In the genomic region with DNA sequence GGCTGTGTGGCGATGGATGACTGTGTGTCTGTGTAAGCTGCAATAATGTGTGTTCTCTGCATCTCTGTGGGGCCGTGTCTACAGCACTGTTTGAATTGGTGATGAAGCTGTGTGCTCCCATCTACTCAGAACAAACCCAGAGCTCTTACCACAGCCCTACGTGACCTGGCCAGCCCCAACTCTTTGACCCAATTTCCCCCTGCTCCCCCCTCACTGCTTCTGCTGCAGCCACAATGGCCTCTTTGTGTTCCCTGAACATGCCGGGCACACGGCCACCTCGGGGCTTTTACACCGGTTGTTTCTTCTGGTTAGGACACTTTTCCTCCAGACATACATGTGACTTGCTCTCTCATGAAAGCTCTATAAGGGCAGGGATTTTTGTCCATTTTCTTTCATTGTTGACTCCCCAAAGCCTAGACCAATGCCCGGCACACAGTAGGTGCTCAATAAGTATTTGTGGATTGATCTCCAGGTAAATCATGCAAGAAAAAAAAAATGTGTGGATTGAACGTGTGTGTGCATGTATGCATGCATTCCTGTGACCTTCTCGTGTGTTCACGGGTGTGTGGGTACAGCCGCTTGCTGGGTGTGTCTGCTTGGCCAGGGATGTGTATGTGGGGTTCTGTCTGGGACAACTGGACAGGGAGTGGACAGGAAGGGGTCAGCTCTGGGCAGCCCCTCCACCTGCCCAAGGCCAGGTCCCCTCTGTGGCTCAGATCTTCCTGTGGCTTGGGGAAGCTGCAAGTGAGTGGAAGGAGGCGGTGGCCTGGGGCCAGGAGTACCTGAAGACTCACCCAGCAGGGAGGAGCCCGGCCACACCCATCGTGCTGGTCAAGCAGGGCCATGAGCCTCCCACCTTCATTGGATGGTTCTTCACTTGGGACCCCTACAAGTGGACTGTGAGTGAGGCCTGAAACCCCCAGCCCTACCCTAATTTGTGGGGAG, we compare ENCODE assay signal across 1 cellular context.
TF ChIP-seq lines count a peak whose summit lies in the region.

No MANE protein-coding gene starts in this region.

TF ChIP-seq in HepG2, 621 proteins besides CTCF, POLR2A, EP300 and RAD21 (continues in another document):
- TF ChIP-seq, protein P1, sequence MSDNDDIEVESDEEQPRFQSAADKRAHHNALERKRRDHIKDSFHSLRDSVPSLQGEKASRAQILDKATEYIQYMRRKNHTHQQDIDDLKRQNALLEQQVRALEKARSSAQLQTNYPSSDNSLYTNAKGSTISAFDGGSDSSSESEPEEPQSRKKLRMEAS (IDR thresholded peaks at IDR 0.05): no peak
- no peak for TF ChIP-seq PRDM15 (CRISPR knock-in tag; IDR thresholded peaks at IDR 0.05)
- TF ChIP-seq IRX3 (CRISPR knock-in tag; IDR thresholded peaks at IDR 0.05; ENCODE audit: borderline replicate concordance, low read depth): no peak
- TF ChIP-seq NR2F6 (IDR thresholded peaks at IDR 0.05): peak; percentile 64
- TF ChIP-seq NR2F6 (CRISPR knock-in tag; IDR thresholded peaks at IDR 0.05): peak; percentile 68
- TF ChIP-seq ZNF451 (CRISPR knock-in tag; IDR thresholded peaks at IDR 0.05): no peak
- TF ChIP-seq ZBTB8A (CRISPR knock-in tag; IDR thresholded peaks at IDR 0.05; ENCODE audit: borderline replicate concordance, low read depth): no peak
- TF ChIP-seq TBX2 (CRISPR knock-in tag; IDR thresholded peaks at IDR 0.05; ENCODE audit: borderline replicate concordance): peak; percentile 57
- no peak for TF ChIP-seq ZNF136 (CRISPR knock-in tag; IDR thresholded peaks at IDR 0.05; ENCODE audit: low read depth)
- peak; percentile 10; the same call in 1 of the 2 replicates for TF ChIP-seq ZBTB21 (CRISPR knock-in tag; IDR thresholded peaks at IDR 0.05)
- TF ChIP-seq, protein P2, sequence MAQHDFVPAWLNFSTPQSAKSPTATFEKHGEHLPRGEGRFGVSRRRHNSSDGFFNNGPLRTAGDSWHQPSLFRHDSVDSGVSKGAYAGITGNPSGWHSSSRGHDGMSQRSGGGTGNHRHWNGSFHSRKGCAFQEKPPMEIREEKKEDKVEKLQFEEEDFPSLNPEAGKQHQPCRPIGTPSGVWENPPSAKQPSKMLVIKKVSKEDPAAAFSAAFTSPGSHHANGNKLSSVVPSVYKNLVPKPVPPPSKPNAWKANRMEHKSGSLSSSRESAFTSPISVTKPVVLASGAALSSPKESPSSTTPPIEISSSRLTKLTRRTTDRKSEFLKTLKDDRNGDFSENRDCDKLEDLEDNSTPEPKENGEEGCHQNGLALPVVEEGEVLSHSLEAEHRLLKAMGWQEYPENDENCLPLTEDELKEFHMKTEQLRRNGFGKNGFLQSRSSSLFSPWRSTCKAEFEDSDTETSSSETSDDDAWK (CRISPR knock-in tag; IDR thresholded peaks at IDR 0.05): no peak
- no peak for TF ChIP-seq SRF (IDR thresholded peaks at IDR 0.05; ENCODE audit: low read depth, low read length)
- no peak for TF ChIP-seq ZNF572 (CRISPR knock-in tag; IDR thresholded peaks at IDR 0.05)
- TF ChIP-seq KAT8 (CRISPR knock-in tag; IDR thresholded peaks at IDR 0.05): 0 out of 2 replicates have a peak, but pooled peaks have one; percentile 27
- no peak for TF ChIP-seq HNRNPL (IDR thresholded peaks at IDR 0.05; ENCODE audit: low read depth, low read length)
- TF ChIP-seq ZXDC (CRISPR knock-in tag; IDR thresholded peaks at IDR 0.05): no peak
- TF ChIP-seq MXD4 (CRISPR knock-in tag; IDR thresholded peaks at IDR 0.05): no peak
- no peak for TF ChIP-seq RFX1 (IDR thresholded peaks at IDR 0.05)
- TF ChIP-seq ZNF331 (CRISPR knock-in tag; IDR thresholded peaks at IDR 0.05): no peak; the same call in 1 of the 2 replicates
- peak; percentile 32; the same call in 1 of the 2 replicates for TF ChIP-seq ZNF83 (CRISPR knock-in tag; IDR thresholded peaks at IDR 0.05; ENCODE audit: borderline replicate concordance)
- TF ChIP-seq TCF12 (IDR thresholded peaks at IDR 0.05): no peak
- no peak for TF ChIP-seq TCF12 (CRISPR knock-in tag; IDR thresholded peaks at IDR 0.05)
- TF ChIP-seq ZNF598 (CRISPR knock-in tag; IDR thresholded peaks at IDR 0.05; ENCODE audit: borderline replicate concordance): no peak
- TF ChIP-seq ZNF777 (CRISPR knock-in tag; IDR thresholded peaks at IDR 0.05): peak; percentile 14; the same call in 1 of the 2 replicates
- 0 out of 2 replicates have a peak, but pooled peaks have one; percentile 4 for TF ChIP-seq ZNF317 (CRISPR knock-in tag; IDR thresholded peaks at IDR 0.05)
- TF ChIP-seq AFF4 (CRISPR knock-in tag; IDR thresholded peaks at IDR 0.05): no peak
- no peak for TF ChIP-seq RFX5 (IDR thresholded peaks at IDR 0.05; ENCODE audit: low read depth, low read length)
- TF ChIP-seq ZNF768 (CRISPR knock-in tag; IDR thresholded peaks at IDR 0.05): no peak
- TF ChIP-seq ZNF496 (CRISPR knock-in tag; IDR thresholded peaks at IDR 0.05; ENCODE audit: insufficient replicate concordance): no peak
- TF ChIP-seq ATF7-NPFF (CRISPR knock-in tag; IDR thresholded peaks at IDR 0.05; ENCODE audit: low read depth): no peak
- TF ChIP-seq NR2F2 (IDR thresholded peaks at IDR 0.05; ENCODE audit: borderline replicate concordance, low read depth): peak; percentile 65; the same call in 1 of the 2 replicates
- TF ChIP-seq, protein P3, sequence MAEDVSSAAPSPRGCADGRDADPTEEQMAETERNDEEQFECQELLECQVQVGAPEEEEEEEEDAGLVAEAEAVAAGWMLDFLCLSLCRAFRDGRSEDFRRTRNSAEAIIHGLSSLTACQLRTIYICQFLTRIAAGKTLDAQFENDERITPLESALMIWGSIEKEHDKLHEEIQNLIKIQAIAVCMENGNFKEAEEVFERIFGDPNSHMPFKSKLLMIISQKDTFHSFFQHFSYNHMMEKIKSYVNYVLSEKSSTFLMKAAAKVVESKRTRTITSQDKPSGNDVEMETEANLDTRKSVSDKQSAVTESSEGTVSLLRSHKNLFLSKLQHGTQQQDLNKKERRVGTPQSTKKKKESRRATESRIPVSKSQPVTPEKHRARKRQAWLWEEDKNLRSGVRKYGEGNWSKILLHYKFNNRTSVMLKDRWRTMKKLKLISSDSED (CRISPR knock-in tag; IDR thresholded peaks at IDR 0.05): no peak
- no peak for TF ChIP-seq ZNF335 (CRISPR knock-in tag; IDR thresholded peaks at IDR 0.05)
- TF ChIP-seq HNF4A (CRISPR knock-in tag; IDR thresholded peaks at IDR 0.05): peak; percentile 28; the same call in 1 of the 2 replicates
- TF ChIP-seq CHD4 (IDR thresholded peaks at IDR 0.05; ENCODE audit: borderline replicate concordance, low read length): no peak; the same call in 1 of the 2 replicates
- no peak for TF ChIP-seq HNRNPLL (IDR thresholded peaks at IDR 0.05; ENCODE audit: low read depth, low read length, poor library complexity, severe bottlenecking)
- peak; percentile 39; the same call in 1 of the 2 replicates for TF ChIP-seq HMG20A (CRISPR knock-in tag; IDR thresholded peaks at IDR 0.05; ENCODE audit: borderline replicate concordance)
- TF ChIP-seq ATRX (CRISPR knock-in tag; IDR thresholded peaks at IDR 0.05; ENCODE audit: borderline replicate concordance): no peak
- no peak for TF ChIP-seq ZNF282 (IDR thresholded peaks at IDR 0.05; ENCODE audit: partially characterized antibody)
- TF ChIP-seq HES4 (CRISPR knock-in tag; IDR thresholded peaks at IDR 0.05; ENCODE audit: borderline replicate concordance): no peak
- TF ChIP-seq CREM (IDR thresholded peaks at IDR 0.05): 0 out of 2 replicates have a peak, but pooled peaks have one; percentile 39
- TF ChIP-seq CREM (CRISPR knock-in tag; IDR thresholded peaks at IDR 0.05): no peak
- TF ChIP-seq ZNF576 (CRISPR knock-in tag; IDR thresholded peaks at IDR 0.05): no peak
- no peak; the same call in none of the 2 replicates for TF ChIP-seq SP4 (CRISPR knock-in tag; IDR thresholded peaks at IDR 0.05)
- TF ChIP-seq ZNF563 (CRISPR knock-in tag; IDR thresholded peaks at IDR 0.05): no peak
- TF ChIP-seq ZNF724P (CRISPR knock-in tag; IDR thresholded peaks at IDR 0.05; ENCODE audit: borderline replicate concordance): no peak
- TF ChIP-seq MATR3 (CRISPR knock-in tag; IDR thresholded peaks at IDR 0.05): no peak
- TF ChIP-seq SATB2 (CRISPR knock-in tag; IDR thresholded peaks at IDR 0.05): no peak
- TF ChIP-seq ZFP36L1 (CRISPR knock-in tag; IDR thresholded peaks at IDR 0.05): no peak
- TF ChIP-seq RELA (CRISPR knock-in tag; IDR thresholded peaks at IDR 0.05): no peak
- no peak for TF ChIP-seq SMC3 (IDR thresholded peaks at IDR 0.05; ENCODE audit: low read length)
- no peak for TF ChIP-seq FOXO1 (CRISPR knock-in tag; IDR thresholded peaks at IDR 0.05)
- TF ChIP-seq ZNF12 (CRISPR knock-in tag; IDR thresholded peaks at IDR 0.05): peak; percentile 78; the same call in 1 of the 2 replicates
- TF ChIP-seq ARNTL (CRISPR knock-in tag; IDR thresholded peaks at IDR 0.05): 0 out of 2 replicates have a peak, but pooled peaks have one; percentile 24
- no peak for TF ChIP-seq HNF4G (IDR thresholded peaks at IDR 0.05; ENCODE audit: borderline replicate concordance, low read depth, low read length)
- TF ChIP-seq HNF4G (CRISPR knock-in tag; IDR thresholded peaks at IDR 0.05; ENCODE audit: borderline replicate concordance, low read depth): no peak
- TF ChIP-seq MIER2 (CRISPR knock-in tag; IDR thresholded peaks at IDR 0.05): no peak
